In genomic region chr2:17752892-17753802, GRCh38 we compare ENCODE assay signal across 8 cellular contexts. TPM values are rescaled to one million over a fixed set of nuclear protein-coding genes. Genes with fewer than 3 reads are reported as not detected.
DNase-seq lines count a peak whose midpoint lies in the region; ATAC-seq and TF ChIP-seq lines count a peak whose summit lies in the region.

No MANE protein-coding gene starts in this region.

- H4K20me1 ChIP-seq in OCI-LY7 (ENCODE audit: insufficient read depth, low read length) (peaks cover 37% of the 10 kb centered on the region), hepatocyte (ENCODE audit: insufficient read depth, poor library complexity, severe bottlenecking) (no peaks in the 10 kb centered on the region)

- peak; percentile 39 for ATAC-seq in GM19324 (IDR thresholded peaks at IDR 0.05; ENCODE audit: low FRiP score, unreplicated experiment)
- peak; percentile 49 for ATAC-seq in HG03354 (IDR thresholded peaks at IDR 0.05; ENCODE audit: poor library complexity, severe bottlenecking, unreplicated experiment)
- ATAC-seq in sciatic nerve = peak; percentile 51

- POLR2A ChIA-PET in OCI-LY7 (lab: Charles Lee) = interaction anchor here (0.6 to 1.2 kb wide), 14 partner anchors 10 to 1126 kb away, joined by 3 to 7 read pairs (median 4); no protein-coding TSS in a partner anchor

- peak; percentile 44 for DNase-seq in DMS79 treated with DMSO at 0.1 percent for 48 hours (lab: John Stamatoyannopoulos, UW)
- peak; percentile 85 for DNase-seq in OCI-LY7 (ENCODE audit: low spot score)
- DNase-seq in hepatocyte (ENCODE audit: low spot score) = peak; percentile 81
- no peak for DNase-seq in sciatic nerve (ENCODE audit: low spot score)
- DNase-seq in DMS114 treated with DMSO at 0.1 percent for 48 hours (lab: John Stamatoyannopoulos, UW; ENCODE audit: unreplicated experiment) = no peak

- H3K9me2 ChIP-seq in OCI-LY7 (ENCODE audit: insufficient read depth, low read length) (no peaks in the 10 kb centered on the region), hepatocyte (replicated peaks; ENCODE audit: insufficient read depth) (no peaks in the 10 kb centered on the region)

- H3K4me1 ChIP-seq in OCI-LY7 (ENCODE audit: insufficient read depth, low read length, poor library complexity, severe bottlenecking) (peaks cover 52% of the 10 kb centered on the region), hepatocyte (ENCODE audit: insufficient read depth) (peaks cover 15% of the 10 kb centered on the region)

- H3K4me2 ChIP-seq in OCI-LY7 (ENCODE audit: low read length) = peak overlapping the region; percentile 88
- peak overlapping the region; percentile 85 for H3K4me2 ChIP-seq in hepatocyte

- H3K4me3 ChIP-seq in OCI-LY7 (ENCODE audit: low read depth, low read length, poor library complexity, severe bottlenecking) (peak overlapping the region; percentile 98), hepatocyte (peak overlapping the region; percentile 74)

- H3K9me3 ChIP-seq in OCI-LY7 (ENCODE audit: low read length) (no peaks in the 10 kb centered on the region), hepatocyte (ENCODE audit: low read depth) (no peaks in the 10 kb centered on the region)

- no TSS peak for BruUV-seq in OCI-LY7 (replicated peaks; lab: Mats Ljungman, UMichigan)

- TF ChIP-seq CTCF in OCI-LY7 (conservative IDR thresholded peaks at IDR 0.05; ENCODE audit: low read length) (no peak), hepatocyte (IDR thresholded peaks at IDR 0.05; ENCODE audit: poor library complexity) (no peak)

- no peaks in the 10 kb centered on the region for H3K27me3 ChIP-seq in hepatocyte

- H3K27ac ChIP-seq in OCI-LY7 (ENCODE audit: low read depth, low read length, poor library complexity, severe bottlenecking) (peak overlapping the region; percentile 89), angular gyrus (ENCODE audit: low read depth, low read length) (peak overlapping the region; percentile 99), hepatocyte (peak overlapping the region; percentile 100)

- CTCF ChIA-PET in OCI-LY7 (lab: Charles Lee; ENCODE audit: unreplicated experiment) = interaction anchor here (0.7 kb wide), 1 partner anchor 46 kb away, joined by 3 read pairs; no protein-coding TSS in a partner anchor

- WGBS in hepatocyte (ENCODE audit: low lambda C conversion rate, missing lambda C conversion rate) = 2% methylated on average over 32 of the region's 70 CpGs

- intact Hi-C loops in OCI-LY7 (cut with micrococcal nuclease; ENCODE audit: unreplicated experiment) = loop anchor here (2.0 to 10.0 kb wide), 5 partner anchors 34 to 1126 kb away; partner anchors contain the start of gene RAD51AP2
- intact Hi-C loops in sciatic nerve (cut with DNase I) = no loop called here

- peak overlapping the region; percentile 30; the same call in 1 of the 2 replicates for H2AFZ ChIP-seq in OCI-LY7 (ENCODE audit: low read length)
- peak overlapping the region; percentile 75 for H2AFZ ChIP-seq in hepatocyte

- H3K36me3 ChIP-seq in OCI-LY7 (ENCODE audit: insufficient read depth, low read length) (peaks cover 31% of the 10 kb centered on the region), hepatocyte (replicated peaks; ENCODE audit: insufficient read depth, low read depth) (no peaks in the 10 kb centered on the region)

- H3K79me2 ChIP-seq in OCI-LY7 (ENCODE audit: insufficient read depth, low read depth, low read length) = peaks cover 90% of the 10 kb centered on the region
- peaks cover 74% of the 10 kb centered on the region for H3K79me2 ChIP-seq in hepatocyte

RNA-seq across cellular contexts. Expression of gene SMC6, which starts 0.5 kb away (rescaled TPM):
- 37.0 and 48.9 TPM in 2 replicates for total RNA-seq in OCI-LY7 (2014; rRNA removed; shearing (Covaris generic))
- total RNA-seq in OCI-LY7 (2022) (62.4 and 70.7 TPM in 2 replicates), hepatocyte (13.4 and 18.2 TPM in 2 replicates), sciatic nerve (23.6 TPM)
- 7.1 and 8.9 TPM in 2 replicates for polyA plus RNA-seq in hepatocyte

RNA-seq across cellular contexts. Expression of gene GEN1, which starts 0.8 kb away (rescaled TPM):
- 37.6 and 52.5 TPM in 2 replicates for total RNA-seq in OCI-LY7 (2014; rRNA removed; shearing (Covaris generic))
- total RNA-seq in OCI-LY7 (2022) = 101 and 112 TPM in 2 replicates
- 8.6 and 15.7 TPM in 2 replicates for total RNA-seq in hepatocyte
- 2.7 and 3.2 TPM in 2 replicates for polyA plus RNA-seq in hepatocyte
- 3.4 TPM for total RNA-seq in sciatic nerve

Comparison
In these comparisons a context has a peak if more than half of its experiments do, and no peak if none do; other contexts are left out.
1. DNase-seq: peak in DMS79 treated with DMSO at 0.1 percent for 48 hours (single experiment), OCI-LY7 (single experiment) and hepatocyte (single experiment); none in sciatic nerve (single experiment) and DMS114 treated with DMSO at 0.1 percent for 48 hours (single experiment).
2. Peak in every context shown above with its lines, with median percentiles within 50 percentile points of each other: ATAC-seq and H3K27ac ChIP-seq.